In the genomic region with DNA sequence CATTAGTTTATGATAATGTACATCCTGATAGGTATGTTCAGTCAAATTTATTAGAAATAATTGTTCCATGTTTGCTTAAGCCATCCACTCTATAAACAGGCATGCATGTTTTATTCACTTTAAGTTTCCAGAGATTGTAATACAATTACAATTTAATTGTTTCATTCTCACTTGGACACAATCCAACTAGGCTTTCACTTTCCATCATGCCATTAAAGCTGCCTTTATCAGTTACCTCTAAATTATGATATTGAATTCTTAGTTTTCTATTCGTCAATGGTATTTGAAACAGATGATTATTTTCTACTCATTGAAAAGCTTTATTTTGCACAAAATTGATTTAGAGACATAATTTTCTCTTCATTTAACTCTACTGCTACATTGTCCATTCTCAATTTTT, we compare ENCODE assay signal across 16 cellular contexts.
DNase-seq lines count a peak whose midpoint lies in the region; ATAC-seq lines count a peak whose summit lies in the region.
"Had no signal": no experiment of that assay in that cellular context is flagged by ENCODE, and none has a peak within 500 bp of the region (broad histone marks: within the 10 kb centered on the region; RNA-seq: fewer than 3 reads in every experiment).

No MANE protein-coding gene starts in this region.

- peak; percentile 51 for DNase-seq in NCI-H1092 treated with DMSO at 0.1 percent for 48 hours (lab: John Stamatoyannopoulos, UW)
- DNase-seq in NCI-H1092 (lab: John Stamatoyannopoulos, UW) = no peak
- peak; percentile 56 for DNase-seq in COR-L47 (lab: John Stamatoyannopoulos, UW)
- DNase-seq in NCI-H69 (lab: John Stamatoyannopoulos, UW) = peak; percentile 72
- DNase-seq: ACHN, HCEC 1CT, Karpas-422, NCI-H1694 treated with DMSO at 0.1 percent for 48 hours, NCI-H524, SIG-M5, T-helper 2 cell had no signal

- H3K4me3 ChIP-seq in neuron (ENCODE audit: low read length) = no peak overlapping the region
- H3K4me3 ChIP-seq: SK-N-MC had no signal

- no peaks in the 10 kb centered on the region for H3K9me3 ChIP-seq in neuron (ENCODE audit: low read length)

- ATAC-seq in HG03439 (IDR thresholded peaks at IDR 0.05; ENCODE audit: unreplicated experiment) (no peak), GM21526 (IDR thresholded peaks at IDR 0.05; ENCODE audit: low FRiP score, unreplicated experiment) (no peak)
- ATAC-seq: HepG2 had no signal

- H2AFZ ChIP-seq in neuron (ENCODE audit: low read depth, low read length) = peak overlapping the region; percentile 5

- H3K4me1 ChIP-seq in neuron (ENCODE audit: insufficient read depth, low read length) = no peaks in the 10 kb centered on the region

- no peaks in the 10 kb centered on the region for H3K36me3 ChIP-seq in neuron (ENCODE audit: insufficient read depth, low read length)

- no peaks in the 10 kb centered on the region for H3K27me3 ChIP-seq in neuron (ENCODE audit: insufficient read depth, low read length)
